In the genomic region with DNA sequence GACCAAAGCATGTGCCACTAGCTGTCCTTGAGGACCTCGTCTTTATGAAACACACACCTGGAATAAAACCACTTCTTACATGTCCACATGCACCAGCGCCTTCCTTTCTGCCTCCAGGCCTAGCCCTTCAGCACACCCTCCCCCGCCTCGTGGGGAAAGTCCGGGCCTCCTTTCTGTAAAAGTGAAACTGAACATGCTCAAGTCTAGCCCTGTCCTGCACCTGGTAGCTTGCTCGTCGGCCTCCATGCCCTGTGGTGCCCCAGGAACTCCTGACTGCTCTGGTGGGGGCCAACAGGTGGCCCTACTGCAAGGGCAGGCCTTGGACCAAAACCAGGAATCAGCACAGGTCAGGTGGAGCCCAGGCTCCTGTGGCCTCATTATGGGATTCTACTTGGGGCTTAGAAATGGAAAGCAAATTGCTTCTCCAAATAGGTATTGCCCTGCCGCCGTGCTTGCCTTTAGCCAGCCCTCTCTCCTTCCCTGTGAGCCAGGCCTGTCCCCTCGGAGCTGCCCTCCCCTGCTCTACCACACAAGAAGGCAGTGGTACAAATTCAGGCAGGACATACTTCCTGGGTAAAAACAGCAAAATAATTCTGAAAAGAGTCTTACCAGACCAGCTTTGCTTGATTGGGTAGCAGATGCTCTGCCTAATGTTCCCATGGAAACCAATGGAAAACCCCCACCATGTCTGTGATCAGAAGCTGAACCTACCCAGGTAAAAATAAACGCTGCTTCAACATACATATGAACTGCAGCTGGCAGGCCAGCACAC, we compare ENCODE assay signal across 9 cellular contexts. TPM values are rescaled to one million over a fixed set of nuclear protein-coding genes. Genes with fewer than 3 reads are reported as not detected.
DNase-seq lines count a peak whose midpoint lies in the region; ATAC-seq and TF ChIP-seq lines count a peak whose summit lies in the region.
"Had no signal": no experiment of that assay in that cellular context is flagged by ENCODE, and none has a peak within 500 bp of the region (broad histone marks: within the 10 kb centered on the region; RNA-seq: fewer than 3 reads in every experiment).

No MANE protein-coding gene starts in this region.

- ATAC-seq in HG03103 (IDR thresholded peaks at IDR 0.05; ENCODE audit: low read depth, unreplicated experiment): peak; percentile 90
- ATAC-seq: A549 had no signal

- no peak for TF ChIP-seq CTCF in esophagus muscularis mucosa (IDR thresholded peaks at IDR 0.05)

- H3K9me3 ChIP-seq in esophagus muscularis mucosa: no peaks in the 10 kb centered on the region
- H3K9me3 ChIP-seq: A549 had no signal

- intact Hi-C loops in esophagus muscularis mucosa (cut with DNase I): no loop called here

- peaks cover 0 to 15% (median 0%) of the 10 kb centered on the region in 4 donors for H3K36me3 ChIP-seq in esophagus muscularis mucosa

- no peak overlapping the region for H3K4me3 ChIP-seq in esophagus muscularis mucosa
- H3K4me3 ChIP-seq: A549 had no signal

- H3K4me1 ChIP-seq in esophagus muscularis mucosa: peaks cover 6 to 19% (median 15%) of the 10 kb centered on the region in 4 donors

- WGBS in esophagus muscularis mucosa: 77% methylated on average over 11 of the region's 11 CpGs

- no peak for TF ChIP-seq EP300 in esophagus muscularis mucosa (IDR thresholded peaks at IDR 0.05)

- DNase-seq in NCI-H1694 (lab: John Stamatoyannopoulos, UW) (peak; percentile 29), NCI-H1694 treated with DMSO at 0.1 percent for 48 hours (lab: John Stamatoyannopoulos, UW) (no peak), esophagus muscularis mucosa (ENCODE audit: extremely low spot score) (no peak), A172 (ENCODE audit: low spot score) (no peak), foreskin melanocyte (no peak)
- DNase-seq in activated CD4-positive, alpha-beta T cell treated with anti-CD3 and anti-CD28 coated beads for 48 hours: peak; percentile 86
- DNase-seq in stimulated activated CD8-positive, alpha-beta memory T cell treated with anti-CD3 and anti-CD28 coated beads, Interleukin-15, amount 100 ng/mL, for 48 hours (ENCODE audit: low read depth in 2 of 2): peak; percentile 52 to 57

- TF ChIP-seq POLR2A in esophagus muscularis mucosa (IDR thresholded peaks at IDR 0.05; ENCODE audit: low read depth): no peak

- peak overlapping the region in 3 of 4 donors; percentile 1 to 59 (median 26) for H3K27ac ChIP-seq in esophagus muscularis mucosa (replicated peaks in 1 of 4)
- H3K27ac ChIP-seq: A549 had no signal

- no peaks in the 10 kb centered on the region for H3K27me3 ChIP-seq in esophagus muscularis mucosa

RNA-seq across cellular contexts. Expression of a gene that starts 43.5 kb away (rescaled TPM):
- total RNA-seq in esophagus muscularis mucosa: 10 to 100 TPM; 43.1 to 92.6 (median 64.2) TPM
- 155 and 165 TPM in 2 replicates for total RNA-seq in A172 (2014; rRNA removed; shearing (Covaris generic))

RNA-seq across cellular contexts. Expression of a gene that starts 43.9 kb away (rescaled TPM):
- total RNA-seq in esophagus muscularis mucosa: 10 to 100 TPM; 37.6 to 46.3 (median 42.3) TPM
- 53.9 and 64.5 TPM in 2 replicates for total RNA-seq in A172 (2014; rRNA removed; shearing (Covaris generic))

Comparison
In these comparisons a context has a peak if more than half of its experiments do, and no peak if none do; other contexts are left out.
1. DNase-seq: peak in NCI-H1694 (single experiment), activated CD4-positive, alpha-beta T cell treated with anti-CD3 and anti-CD28 coated beads for 48 hours (single experiment) and stimulated activated CD8-positive, alpha-beta memory T cell treated with anti-CD3 and anti-CD28 coated beads, Interleukin-15, amount 100 ng/mL, for 48 hours (2 of 2); none in NCI-H1694 treated with DMSO at 0.1 percent for 48 hours (single experiment), esophagus muscularis mucosa (single experiment), A172 (single experiment) and foreskin melanocyte (single experiment).